Comparison of ENCODE assay signal across 16 cellular contexts in genomic region chr4:74770511-74770910, GRCh38. TPM values are rescaled to one million over a fixed set of nuclear protein-coding genes. Genes with fewer than 3 reads are reported as not detected.
DNase-seq lines count a peak whose midpoint lies in the region; ATAC-seq and TF ChIP-seq lines count a peak whose summit lies in the region.
"Had no signal": no experiment of that assay in that cellular context is flagged by ENCODE, and none has a peak within 500 bp of the region (broad histone marks: within the 10 kb centered on the region; RNA-seq: fewer than 3 reads in every experiment).

No MANE protein-coding gene starts in this region.

- no peaks in the 10 kb centered on the region for H3K9me3 Mint-ChIP-seq in neural progenitor cell
- H3K9me3 Mint-ChIP-seq: CD8-positive, alpha-beta T cell; HFFc6 had no signal

- peak overlapping the region; percentile 24 to 35 for H3K27ac ChIP-seq in ascending aorta
- no peak overlapping the region for H3K27ac ChIP-seq in neural progenitor cell
- H3K27ac ChIP-seq: BLaER1 treated with 17β-estradiol and CSF1 and Interleukin-3, amounts not matched to agents 10 nM and 100 nM had no signal

- no peak for TF ChIP-seq CTCF in ascending aorta (IDR thresholded peaks at IDR 0.05)
- no peak for TF ChIP-seq CTCF in neural progenitor cell (IDR thresholded peaks at IDR 0.05)

- H3K79me2 ChIP-seq in neural progenitor cell (ENCODE audit: low read depth) = no peaks in the 10 kb centered on the region

- peaks cover 8% of the 10 kb centered on the region for H3F3A ChIP-seq in neural progenitor cell (ENCODE audit: low read depth)

- intact Hi-C loops in ascending aorta (cut with DNase I) = loop anchor here (2.0 kb wide), 1 partner anchor 22 kb away; no protein-coding TSS in a partner anchor

- H3K27me3 ChIP-seq in ascending aorta (no peaks in the 10 kb centered on the region), neural progenitor cell (no peaks in the 10 kb centered on the region)
- H3K27me3 ChIP-seq: BLaER1 treated with 17β-estradiol and CSF1 and Interleukin-3, amounts not matched to agents 10 nM and 100 nM had no signal

- no peak for ATAC-seq in HG02840 (IDR thresholded peaks at IDR 0.05; ENCODE audit: low FRiP score, unreplicated experiment)
- ATAC-seq in HG02623 (IDR thresholded peaks at IDR 0.05; ENCODE audit: unreplicated experiment) = no peak
- ATAC-seq in HG03280 (IDR thresholded peaks at IDR 0.05; ENCODE audit: unreplicated experiment) = no peak
- ATAC-seq: CD8-positive, alpha-beta T cell; HCT116 had no signal

- no peaks in the 10 kb centered on the region for H3K27me3 Mint-ChIP-seq in neural progenitor cell (ENCODE audit: insufficient read depth, low read depth)

- peaks cover 10% of the 10 kb centered on the region for H3K4me1 Mint-ChIP-seq in neural progenitor cell
- H3K4me1 Mint-ChIP-seq: B cell had no signal

- H2AFZ ChIP-seq in neural progenitor cell (replicated peaks) = peak overlapping the region; percentile 5

- H3K36me3 ChIP-seq in ascending aorta (no peaks in the 10 kb centered on the region), neural progenitor cell (no peaks in the 10 kb centered on the region)
- H3K36me3 ChIP-seq: BLaER1 treated with 17β-estradiol and CSF1 and Interleukin-3, amounts not matched to agents 10 nM and 100 nM had no signal

- no peaks in the 10 kb centered on the region for H3K36me3 Mint-ChIP-seq in neural progenitor cell
- H3K36me3 Mint-ChIP-seq: CD8-positive, alpha-beta T cell had no signal

- peaks cover 0 to 6% of the 10 kb centered on the region in 2 donors for H3K4me1 ChIP-seq in ascending aorta
- H3K4me1 ChIP-seq in neural progenitor cell = peaks cover 23% of the 10 kb centered on the region
- H3K4me1 ChIP-seq: BLaER1 treated with 17β-estradiol and CSF1 and Interleukin-3, amounts not matched to agents 10 nM and 100 nM had no signal

- no peak overlapping the region for H3K4me3 Mint-ChIP-seq in neural progenitor cell
- H3K4me3 Mint-ChIP-seq: B cell; CD8-positive, alpha-beta T cell; HFFc6 had no signal

- no peak overlapping the region for H3K27ac Mint-ChIP-seq in neural progenitor cell
- H3K27ac Mint-ChIP-seq: B cell; CD8-positive, alpha-beta T cell; HFFc6 had no signal

- H3K9ac ChIP-seq in neural progenitor cell = no peak overlapping the region
- H3K9ac ChIP-seq: BLaER1 treated with 17β-estradiol and CSF1 and Interleukin-3, amounts not matched to agents 10 nM and 100 nM had no signal

- no peaks in the 10 kb centered on the region for H4K20me1 ChIP-seq in neural progenitor cell (ENCODE audit: low read depth)
- H4K20me1 ChIP-seq: BLaER1 treated with 17β-estradiol and CSF1 and Interleukin-3, amounts not matched to agents 10 nM and 100 nM had no signal

- no peak overlapping the region for H3K4me2 ChIP-seq in neural progenitor cell
- H3K4me2 ChIP-seq: BLaER1 treated with 17β-estradiol and CSF1 and Interleukin-3, amounts not matched to agents 10 nM and 100 nM had no signal

- H3K4me3 ChIP-seq in ascending aorta (no peak overlapping the region), neural progenitor cell (no peak overlapping the region)
- H3K4me3 ChIP-seq: BLaER1 treated with 17β-estradiol and CSF1 and Interleukin-3, amounts not matched to agents 10 nM and 100 nM had no signal

- H3K9me3 ChIP-seq in ascending aorta (no peaks in the 10 kb centered on the region), neural progenitor cell (ENCODE audit: low read depth) (no peaks in the 10 kb centered on the region)
- H3K9me3 ChIP-seq: BLaER1 treated with 17β-estradiol and CSF1 and Interleukin-3, amounts not matched to agents 10 nM and 100 nM had no signal

- peak; percentile 16 for DNase-seq in LoVo (ENCODE audit: low spot score)
- no peak for DNase-seq in ascending aorta (ENCODE audit: low spot score in 2 of 2)
- DNase-seq in neural progenitor cell (ENCODE audit: low spot score) = no peak
- DNase-seq in SKM-1 (lab: John Stamatoyannopoulos, UW; ENCODE audit: unreplicated experiment) = no peak
- DNase-seq: Calu3; CD8-positive, alpha-beta T cell; DMS79 treated with DMSO at 0.1 percent for 48 hours; GOT3; H7; HFFc6 had no signal

RNA-seq across cellular contexts. Expression of gene BTC, which starts 23.8 kb away (rescaled TPM):
- total RNA-seq in ascending aorta (6.9 TPM), neural progenitor cell (ENCODE audit: low replicate concordance) (0.80 and 0.81 TPM in 2 replicates)
- total RNA-seq: B cell; CD8-positive, alpha-beta T cell; HFFc6 had no signal
